1 cellular context compared by ENCODE assay signal in the genomic region with DNA sequence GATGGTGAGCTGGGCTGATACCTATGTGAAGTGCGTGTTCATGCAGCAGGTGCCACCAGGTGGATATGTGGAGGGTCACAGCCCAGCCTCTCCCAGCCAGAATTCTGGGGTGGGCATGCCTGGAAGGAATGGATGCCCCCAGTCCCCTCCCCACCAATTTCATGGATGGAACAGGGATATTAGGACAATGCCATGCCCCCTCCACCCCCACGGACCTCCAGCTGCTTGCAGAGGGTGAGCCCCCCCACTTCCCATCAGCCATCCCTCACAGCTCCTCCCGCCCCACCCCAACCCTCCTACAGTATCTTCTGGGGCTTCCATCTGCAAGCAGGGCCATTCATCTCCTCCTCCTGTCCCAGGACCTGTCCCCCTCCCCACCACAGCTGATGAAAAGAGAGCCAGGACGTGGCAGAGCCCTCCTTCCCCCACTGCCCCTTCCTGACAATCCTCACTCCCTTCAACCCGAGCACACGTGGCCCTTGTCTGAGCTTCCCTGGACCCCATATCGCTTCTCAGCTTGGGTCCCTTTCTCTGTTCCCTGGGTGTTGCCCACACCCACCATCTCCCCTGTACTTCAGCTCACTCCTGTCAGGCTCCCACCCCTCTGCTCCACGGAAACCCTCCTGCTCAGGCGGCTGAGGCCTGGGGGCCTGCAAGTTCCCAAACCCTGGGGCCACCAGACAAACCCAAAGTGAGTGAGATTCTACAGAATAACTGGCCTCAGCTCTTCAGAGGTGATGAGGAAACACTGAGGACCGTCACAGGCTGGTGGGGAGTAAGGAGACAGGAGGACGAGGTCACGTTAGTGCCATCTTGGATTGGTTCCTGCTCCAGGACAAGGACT.
TF ChIP-seq lines count a peak whose summit lies in the region.

No MANE protein-coding gene starts in this region.

TF ChIP-seq in H1, 55 proteins besides CTCF, POLR2A, EP300 and RAD21:
- no peak for TF ChIP-seq NRF1 (IDR thresholded peaks at IDR 0.05; ENCODE audit: low read depth, low read length)
- TF ChIP-seq CHD2 (IDR thresholded peaks at IDR 0.05; ENCODE audit: low read length), result no peak
- no peak for TF ChIP-seq SIX5 (IDR thresholded peaks at IDR 0.05; ENCODE audit: low read depth, low read length)
- TF ChIP-seq CBX5 (IDR thresholded peaks at IDR 0.05; ENCODE audit: low read depth, low read length), result no peak
- TF ChIP-seq BRCA1 (IDR thresholded peaks at IDR 0.05; ENCODE audit: low read depth, low read length), result no peak
- TF ChIP-seq BACH1 (IDR thresholded peaks at IDR 0.05; ENCODE audit: low read length), result no peak
- TF ChIP-seq, protein P1, sequence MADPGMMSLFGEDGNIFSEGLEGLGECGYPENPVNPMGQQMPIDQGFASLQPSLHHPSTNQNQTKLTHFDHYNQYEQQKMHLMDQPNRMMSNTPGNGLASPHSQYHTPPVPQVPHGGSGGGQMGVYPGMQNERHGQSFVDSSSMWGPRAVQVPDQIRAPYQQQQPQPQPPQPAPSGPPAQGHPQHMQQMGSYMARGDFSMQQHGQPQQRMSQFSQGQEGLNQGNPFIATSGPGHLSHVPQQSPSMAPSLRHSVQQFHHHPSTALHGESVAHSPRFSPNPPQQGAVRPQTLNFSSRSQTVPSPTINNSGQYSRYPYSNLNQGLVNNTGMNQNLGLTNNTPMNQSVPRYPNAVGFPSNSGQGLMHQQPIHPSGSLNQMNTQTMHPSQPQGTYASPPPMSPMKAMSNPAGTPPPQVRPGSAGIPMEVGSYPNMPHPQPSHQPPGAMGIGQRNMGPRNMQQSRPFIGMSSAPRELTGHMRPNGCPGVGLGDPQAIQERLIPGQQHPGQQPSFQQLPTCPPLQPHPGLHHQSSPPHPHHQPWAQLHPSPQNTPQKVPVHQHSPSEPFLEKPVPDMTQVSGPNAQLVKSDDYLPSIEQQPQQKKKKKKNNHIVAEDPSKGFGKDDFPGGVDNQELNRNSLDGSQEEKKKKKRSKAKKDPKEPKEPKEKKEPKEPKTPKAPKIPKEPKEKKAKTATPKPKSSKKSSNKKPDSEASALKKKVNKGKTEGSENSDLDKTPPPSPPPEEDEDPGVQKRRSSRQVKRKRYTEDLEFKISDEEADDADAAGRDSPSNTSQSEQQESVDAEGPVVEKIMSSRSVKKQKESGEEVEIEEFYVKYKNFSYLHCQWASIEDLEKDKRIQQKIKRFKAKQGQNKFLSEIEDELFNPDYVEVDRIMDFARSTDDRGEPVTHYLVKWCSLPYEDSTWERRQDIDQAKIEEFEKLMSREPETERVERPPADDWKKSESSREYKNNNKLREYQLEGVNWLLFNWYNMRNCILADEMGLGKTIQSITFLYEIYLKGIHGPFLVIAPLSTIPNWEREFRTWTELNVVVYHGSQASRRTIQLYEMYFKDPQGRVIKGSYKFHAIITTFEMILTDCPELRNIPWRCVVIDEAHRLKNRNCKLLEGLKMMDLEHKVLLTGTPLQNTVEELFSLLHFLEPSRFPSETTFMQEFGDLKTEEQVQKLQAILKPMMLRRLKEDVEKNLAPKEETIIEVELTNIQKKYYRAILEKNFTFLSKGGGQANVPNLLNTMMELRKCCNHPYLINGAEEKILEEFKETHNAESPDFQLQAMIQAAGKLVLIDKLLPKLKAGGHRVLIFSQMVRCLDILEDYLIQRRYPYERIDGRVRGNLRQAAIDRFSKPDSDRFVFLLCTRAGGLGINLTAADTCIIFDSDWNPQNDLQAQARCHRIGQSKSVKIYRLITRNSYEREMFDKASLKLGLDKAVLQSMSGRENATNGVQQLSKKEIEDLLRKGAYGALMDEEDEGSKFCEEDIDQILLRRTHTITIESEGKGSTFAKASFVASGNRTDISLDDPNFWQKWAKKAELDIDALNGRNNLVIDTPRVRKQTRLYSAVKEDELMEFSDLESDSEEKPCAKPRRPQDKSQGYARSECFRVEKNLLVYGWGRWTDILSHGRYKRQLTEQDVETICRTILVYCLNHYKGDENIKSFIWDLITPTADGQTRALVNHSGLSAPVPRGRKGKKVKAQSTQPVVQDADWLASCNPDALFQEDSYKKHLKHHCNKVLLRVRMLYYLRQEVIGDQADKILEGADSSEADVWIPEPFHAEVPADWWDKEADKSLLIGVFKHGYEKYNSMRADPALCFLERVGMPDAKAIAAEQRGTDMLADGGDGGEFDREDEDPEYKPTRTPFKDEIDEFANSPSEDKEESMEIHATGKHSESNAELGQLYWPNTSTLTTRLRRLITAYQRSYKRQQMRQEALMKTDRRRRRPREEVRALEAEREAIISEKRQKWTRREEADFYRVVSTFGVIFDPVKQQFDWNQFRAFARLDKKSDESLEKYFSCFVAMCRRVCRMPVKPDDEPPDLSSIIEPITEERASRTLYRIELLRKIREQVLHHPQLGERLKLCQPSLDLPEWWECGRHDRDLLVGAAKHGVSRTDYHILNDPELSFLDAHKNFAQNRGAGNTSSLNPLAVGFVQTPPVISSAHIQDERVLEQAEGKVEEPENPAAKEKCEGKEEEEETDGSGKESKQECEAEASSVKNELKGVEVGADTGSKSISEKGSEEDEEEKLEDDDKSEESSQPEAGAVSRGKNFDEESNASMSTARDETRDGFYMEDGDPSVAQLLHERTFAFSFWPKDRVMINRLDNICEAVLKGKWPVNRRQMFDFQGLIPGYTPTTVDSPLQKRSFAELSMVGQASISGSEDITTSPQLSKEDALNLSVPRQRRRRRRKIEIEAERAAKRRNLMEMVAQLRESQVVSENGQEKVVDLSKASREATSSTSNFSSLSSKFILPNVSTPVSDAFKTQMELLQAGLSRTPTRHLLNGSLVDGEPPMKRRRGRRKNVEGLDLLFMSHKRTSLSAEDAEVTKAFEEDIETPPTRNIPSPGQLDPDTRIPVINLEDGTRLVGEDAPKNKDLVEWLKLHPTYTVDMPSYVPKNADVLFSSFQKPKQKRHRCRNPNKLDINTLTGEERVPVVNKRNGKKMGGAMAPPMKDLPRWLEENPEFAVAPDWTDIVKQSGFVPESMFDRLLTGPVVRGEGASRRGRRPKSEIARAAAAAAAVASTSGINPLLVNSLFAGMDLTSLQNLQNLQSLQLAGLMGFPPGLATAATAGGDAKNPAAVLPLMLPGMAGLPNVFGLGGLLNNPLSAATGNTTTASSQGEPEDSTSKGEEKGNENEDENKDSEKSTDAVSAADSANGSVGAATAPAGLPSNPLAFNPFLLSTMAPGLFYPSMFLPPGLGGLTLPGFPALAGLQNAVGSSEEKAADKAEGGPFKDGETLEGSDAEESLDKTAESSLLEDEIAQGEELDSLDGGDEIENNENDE (IDR thresholded peaks at IDR 0.05; ENCODE audit: insufficient replicate concordance, low read length), result no peak
- no peak for TF ChIP-seq SP1 (IDR thresholded peaks at IDR 0.05; ENCODE audit: low read depth, low read length)
- TF ChIP-seq GTF2F1 (IDR thresholded peaks at IDR 0.05; ENCODE audit: borderline replicate concordance, low read depth, low read length), result no peak
- TF ChIP-seq POU5F1 (IDR thresholded peaks at IDR 0.05; ENCODE audit: low read depth, low read length), result no peak
- TF ChIP-seq SP4 (IDR thresholded peaks at IDR 0.05; ENCODE audit: low read length), result no peak
- no peak for TF ChIP-seq TCF12 (IDR thresholded peaks at IDR 0.05; ENCODE audit: low read depth, low read length)
- TF ChIP-seq ASH2L (IDR thresholded peaks at IDR 0.05; ENCODE audit: low read length), result no peak
- TF ChIP-seq RBBP5 (IDR thresholded peaks at IDR 0.05; ENCODE audit: borderline replicate concordance, low read depth, low read length), result no peak
- no peak for TF ChIP-seq CHD1 (IDR thresholded peaks at IDR 0.05; ENCODE audit: low read depth, low read length)
- TF ChIP-seq, protein P2, sequence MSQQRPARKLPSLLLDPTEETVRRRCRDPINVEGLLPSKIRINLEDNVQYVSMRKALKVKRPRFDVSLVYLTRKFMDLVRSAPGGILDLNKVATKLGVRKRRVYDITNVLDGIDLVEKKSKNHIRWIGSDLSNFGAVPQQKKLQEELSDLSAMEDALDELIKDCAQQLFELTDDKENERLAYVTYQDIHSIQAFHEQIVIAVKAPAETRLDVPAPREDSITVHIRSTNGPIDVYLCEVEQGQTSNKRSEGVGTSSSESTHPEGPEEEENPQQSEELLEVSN (IDR thresholded peaks at IDR 0.05), result no peak
TF ChIP-seq in H1: peak in this region for 0.
